ENCODE assay signal across 24 cellular contexts in genomic region chr12:26065451-26065850, GRCh38. TPM values are rescaled to one million over a fixed set of nuclear protein-coding genes. Genes with fewer than 3 reads are reported as not detected.
DNase-seq lines count a peak whose midpoint lies in the region; FAIRE-seq and TF ChIP-seq lines count a peak whose summit lies in the region.
"Had no signal": no experiment of that assay in that cellular context is flagged by ENCODE, and none has a peak within 500 bp of the region (broad histone marks: within the 10 kb centered on the region; RNA-seq: fewer than 3 reads in every experiment).

No MANE protein-coding gene starts in this region.

- DNase-seq in HTR-8/SVneo (ENCODE audit: insufficient read length, low spot score) (no peak), endodermal cell (peak; percentile 68), keratinocyte (ENCODE audit: low read depth, low spot score) (no peak), kidney (no peak), AG08396 (ENCODE audit: low spot score) (no peak), MM.1S (no peak), NCI-H82 (lab: John Stamatoyannopoulos, UW) (no peak)
- DNase-seq: 8988T; ACHN; AML-193; Caco-2; Calu3; CD4-positive, alpha-beta T cell; CD8-positive, alpha-beta T cell; DMS79 treated with DMSO at 0.1 percent for 48 hours; GF-D8 had no signal

- H3K27ac Mint-ChIP-seq in endodermal cell: no peak overlapping the region
- H3K27ac Mint-ChIP-seq: B cell; CD4-positive, alpha-beta T cell; CD8-positive, alpha-beta T cell had no signal

- H3K9ac ChIP-seq in endodermal cell (ENCODE audit: extremely low read depth, low read length, poor library complexity, severe bottlenecking) (no peak overlapping the region), keratinocyte (ENCODE audit: control insufficient read depth, extremely low read depth, insufficient read depth, low read length) (no peak overlapping the region), kidney (ENCODE audit: low read length in 2 of 2) (no peak overlapping the region), MM.1S (ENCODE audit: low read length) (no peak overlapping the region)
- H3K9ac ChIP-seq: BLaER1 treated with 17β-estradiol and CSF1 and Interleukin-3, amounts not matched to agents 10 nM and 100 nM had no signal

- H3K9me3 ChIP-seq in endodermal cell (ENCODE audit: control insufficient read depth, low read length): no peaks in the 10 kb centered on the region
- H3K9me3 ChIP-seq in keratinocyte (ENCODE audit: control insufficient read depth, low read depth, low read length): no peaks in the 10 kb centered on the region
- H3K9me3 ChIP-seq in kidney (ENCODE audit: control insufficient read depth in 1 of 2, low read length in 2 of 2): no peaks in the 10 kb centered on the region
- H3K9me3 ChIP-seq in MM.1S (replicated peaks; ENCODE audit: insufficient read depth, low read length): no peaks in the 10 kb centered on the region
- H3K9me3 ChIP-seq: BLaER1 treated with 17β-estradiol and CSF1 and Interleukin-3, amounts not matched to agents 10 nM and 100 nM; Caco-2 had no signal

- FAIRE-seq in HTR-8/SVneo (lab: Jason Lieb, UNC) (peak; percentile 44), keratinocyte (lab: Jason Lieb, UNC) (peak; percentile 5), kidney (lab: Jason Lieb, UNC) (no peak)
- FAIRE-seq: A204.1, D721Med, G401.6, GM12891, GM19239 had no signal

- H3K27me3 ChIP-seq in endodermal cell (ENCODE audit: control insufficient read depth, insufficient read depth, low read length, poor library complexity, severe bottlenecking) (no peaks in the 10 kb centered on the region), keratinocyte (ENCODE audit: control insufficient read depth, extremely low read depth, insufficient read depth, low read length) (no peaks in the 10 kb centered on the region), MM.1S (replicated peaks; ENCODE audit: insufficient read depth, low read length) (no peaks in the 10 kb centered on the region)
- H3K27me3 ChIP-seq: BLaER1 treated with 17β-estradiol and CSF1 and Interleukin-3, amounts not matched to agents 10 nM and 100 nM had no signal

- peaks cover 14% of the 10 kb centered on the region for H3K4me1 ChIP-seq in endodermal cell (ENCODE audit: control insufficient read depth, insufficient read depth, low read length)
- H3K4me1 ChIP-seq in keratinocyte (ENCODE audit: control insufficient read depth, extremely low read depth, insufficient read depth, low read length): peaks cover 8% of the 10 kb centered on the region
- H3K4me1 ChIP-seq in kidney (ENCODE audit: control insufficient read depth in 1 of 2, insufficient read depth in 1 of 2, low read depth in 1 of 2, low read length in 2 of 2): no peaks in the 10 kb centered on the region
- no peaks in the 10 kb centered on the region for H3K4me1 ChIP-seq in MM.1S (ENCODE audit: low read length)
- H3K4me1 ChIP-seq: BLaER1 treated with 17β-estradiol and CSF1 and Interleukin-3, amounts not matched to agents 10 nM and 100 nM had no signal

- H3K9me2 ChIP-seq in MM.1S (replicated peaks; ENCODE audit: insufficient read depth, low read length): no peaks in the 10 kb centered on the region

- H3K27me3 Mint-ChIP-seq in endodermal cell (ENCODE audit: insufficient read depth): no peaks in the 10 kb centered on the region
- H3K27me3 Mint-ChIP-seq: B cell; CD4-positive, alpha-beta T cell had no signal

- H4K20me1 ChIP-seq in keratinocyte (ENCODE audit: control insufficient read depth, extremely low read depth, insufficient read depth, low read length) (no peaks in the 10 kb centered on the region), MM.1S (ENCODE audit: insufficient read depth, low read length) (no peaks in the 10 kb centered on the region)
- H4K20me1 ChIP-seq: BLaER1 treated with 17β-estradiol and CSF1 and Interleukin-3, amounts not matched to agents 10 nM and 100 nM had no signal

- no peak overlapping the region for H3K4me3 Mint-ChIP-seq in endodermal cell
- H3K4me3 Mint-ChIP-seq: B cell; CD4-positive, alpha-beta T cell; CD8-positive, alpha-beta T cell had no signal

- H3K36me3 Mint-ChIP-seq in endodermal cell (ENCODE audit: low read depth): peaks cover 51% of the 10 kb centered on the region
- H3K36me3 Mint-ChIP-seq: CD8-positive, alpha-beta T cell had no signal

- H3K36me3 ChIP-seq in endodermal cell (ENCODE audit: control insufficient read depth, insufficient read depth, low read length) (peaks cover 72% of the 10 kb centered on the region), keratinocyte (ENCODE audit: control insufficient read depth in 2 of 2, extremely low read depth in 1 of 2, insufficient read depth in 2 of 2, low read length in 2 of 2) (no peaks in the 10 kb centered on the region), kidney (ENCODE audit: control insufficient read depth in 1 of 2, insufficient read depth in 2 of 2, low read length in 2 of 2) (no peaks in the 10 kb centered on the region), MM.1S (replicated peaks; ENCODE audit: insufficient read depth, low read length) (no peaks in the 10 kb centered on the region)
- H3K36me3 ChIP-seq: BLaER1 treated with 17β-estradiol and CSF1 and Interleukin-3, amounts not matched to agents 10 nM and 100 nM had no signal

- H3K9me1 ChIP-seq in keratinocyte (ENCODE audit: control insufficient read depth, extremely low read depth, insufficient read depth, low read length): no peaks in the 10 kb centered on the region

- H2AFZ ChIP-seq in keratinocyte (ENCODE audit: control insufficient read depth, low read length) (no peak overlapping the region), MM.1S (ENCODE audit: low read length) (no peak overlapping the region)

- H3K4me1 Mint-ChIP-seq in endodermal cell: peaks cover 43% of the 10 kb centered on the region
- H3K4me1 Mint-ChIP-seq: B cell had no signal

- H3K27ac ChIP-seq in endodermal cell (ENCODE audit: low read depth, low read length): no peak overlapping the region
- H3K27ac ChIP-seq in keratinocyte (ENCODE audit: control insufficient read depth, insufficient read depth, low read length): no peak overlapping the region
- H3K27ac ChIP-seq in kidney (ENCODE audit: low read depth in 2 of 2, low read length in 2 of 2): no peak overlapping the region
- no peak overlapping the region for H3K27ac ChIP-seq in MM.1S (ENCODE audit: low read length)
- H3K27ac ChIP-seq: BLaER1 treated with 17β-estradiol and CSF1 and Interleukin-3, amounts not matched to agents 10 nM and 100 nM; C4-2B had no signal

- H3K4me2 ChIP-seq in keratinocyte (ENCODE audit: control insufficient read depth, extremely low read depth, insufficient read depth, low read depth, low read length) (no peak overlapping the region), MM.1S (ENCODE audit: low read depth, low read length) (no peak overlapping the region)
- H3K4me2 ChIP-seq: BLaER1 treated with 17β-estradiol and CSF1 and Interleukin-3, amounts not matched to agents 10 nM and 100 nM had no signal

- H3K9me3 Mint-ChIP-seq in endodermal cell: no peaks in the 10 kb centered on the region
- H3K9me3 Mint-ChIP-seq: CD4-positive, alpha-beta T cell; CD8-positive, alpha-beta T cell had no signal

- dilution Hi-C loops in keratinocyte (cut with MboI; ENCODE audit: extremely low pct_ligation_motif_present, low sequenced_read_pairs): no loop called here

- intact Hi-C loops in kidney (cut with DNase I): no loop called here

- TF ChIP-seq CTCF in endodermal cell (conservative IDR thresholded peaks at IDR 0.05): no peak
- TF ChIP-seq CTCF in keratinocyte (optimal IDR thresholded peaks at IDR 0.05 in 1 of 3, IDR thresholded peaks at IDR 0.05 in 1 of 3, conservative IDR thresholded peaks at IDR 0.05 in 1 of 3; ENCODE audit: extremely low read depth in 1 of 3, insufficient read depth in 2 of 3, low read length in 3 of 3): no peak
- no peak for TF ChIP-seq CTCF in kidney (IDR thresholded peaks at IDR 0.05; ENCODE audit: borderline replicate concordance, extremely low read depth, insufficient read depth)
- no peak for TF ChIP-seq CTCF in MM.1S (IDR thresholded peaks at IDR 0.05; ENCODE audit: low read length)

- no peaks in the 10 kb centered on the region for H3F3A ChIP-seq in MM.1S (ENCODE audit: insufficient read depth, low read length)

- 79 to 94% methylated on average over 4 to 5 of the region's 5 CpGs for WGBS in endodermal cell (ENCODE audit: insufficient coverage in 1 of 2, insufficient read length in 1 of 2), 2 experiments

- H3K4me3 ChIP-seq in endodermal cell (ENCODE audit: low read length) (no peak overlapping the region), keratinocyte (ENCODE audit: control insufficient read depth in 2 of 3, extremely low read depth in 1 of 3, insufficient read depth in 2 of 3, low read depth in 1 of 3, low read length in 3 of 3) (no peak overlapping the region), kidney (ENCODE audit: low read length in 2 of 2) (no peak overlapping the region), MM.1S (ENCODE audit: low read length) (no peak overlapping the region)
- H3K4me3 ChIP-seq: BLaER1 treated with 17β-estradiol and CSF1 and Interleukin-3, amounts not matched to agents 10 nM and 100 nM had no signal

- H3K79me2 ChIP-seq in keratinocyte (ENCODE audit: control insufficient read depth, insufficient read depth, low read length): no peaks in the 10 kb centered on the region
- no peaks in the 10 kb centered on the region for H3K79me2 ChIP-seq in MM.1S (ENCODE audit: low read length)

RNA-seq across cellular contexts. Expression of gene BHLHE41, which starts 59.4 kb away (rescaled TPM):
- total RNA-seq in endodermal cell (1 to 10 TPM in 1 of 2 donors, under 1 TPM in 1; 0.11 to 3.5 TPM), kidney (34.3 TPM)
- 0.07 TPM for polyA plus RNA-seq in endodermal cell (2013, experiment 1 of 2)
- polyA plus RNA-seq in endodermal cell (2013, experiment 2 of 2): 0.12 TPM
- polyA plus RNA-seq in keratinocyte (1.4 to 6.0 TPM (median 1.7 TPM) in 3 replicates), kidney (ENCODE audit: insufficient read depth, low read depth, low replicate concordance) (2.2 TPM)
- polyA plus RNA-seq in keratinocyte (2011; ENCODE audit: low read depth): 7.2 TPM
- 1.7 TPM in 2 replicates for polyA plus RNA-seq in keratinocyte (2011; cell fraction: cytosol; rRNA removed)
- polyA plus RNA-seq in keratinocyte (2011; cell fraction: nucleus; rRNA removed): 5.4 and 6.0 TPM in 2 replicates
- polyA plus RNA-seq in keratinocyte (2012; ENCODE audit: low replicate concordance): 3.9 and 4.1 TPM in 2 replicates
- polyA minus RNA-seq in keratinocyte: 1.1 to 21.2 TPM (median 2.3 TPM) in 3 replicates
- polyA minus RNA-seq in keratinocyte (2011; cell fraction: cytosol; rRNA and poly(A)+ RNA removed): not detected
- 0.53 and 5.0 TPM in 2 replicates for polyA minus RNA-seq in keratinocyte (2011; cell fraction: nucleus; rRNA and poly(A)+ RNA removed)
- total RNA-seq: CD4-positive, alpha-beta T cell; CD8-positive, alpha-beta T cell had no signal
